7 cellular contexts compared by ENCODE assay signal in genomic region chr19:4057913-4058695, GRCh38. TPM values are rescaled to one million over a fixed set of nuclear protein-coding genes. Genes with fewer than 3 reads are reported as not detected.
DNase-seq lines count a peak whose midpoint lies in the region; ATAC-seq and TF ChIP-seq lines count a peak whose summit lies in the region.

No MANE protein-coding gene starts in this region.

- H3K36me3 ChIP-seq in esophagus (ENCODE audit: control insufficient read depth in 2 of 2, insufficient read depth in 2 of 2, low read length in 1 of 2), result peaks cover 9 to 35% of the 10 kb centered on the region in 2 donors
- H3K36me3 ChIP-seq in upper lobe of left lung, result peaks cover 11 to 35% (median 23%) of the 10 kb centered on the region in 4 donors

- peak overlapping the region; percentile 82 for H3K27ac Mint-ChIP-seq in activated CD4-positive, alpha-beta memory T cell treated with anti-CD3 and anti-CD28 coated beads for 36 hours
- H3K27ac Mint-ChIP-seq in natural killer cell treated with Interleukin-12 subunit alpha and Interleukin-12 subunit beta and Interleukin-15 and Interleukin-18, amount 100 ng/mL, for 72 hours, result peak overlapping the region; percentile 87 to 88

- H3K4me3 ChIP-seq in esophagus (ENCODE audit: low read depth in 1 of 2, low read length in 2 of 2), result peak overlapping the region; percentile 42 to 83
- peak overlapping the region in 3 of 4 donors; percentile 10 to 50 (median 25) for H3K4me3 ChIP-seq in upper lobe of left lung

- H3K27ac ChIP-seq in esophagus (ENCODE audit: low read depth in 2 of 2, low read length in 1 of 2) (peak overlapping the region; percentile 94 to 99), upper lobe of left lung (peak overlapping the region; percentile 91 to 98 (median 96))

- POLR2A ChIA-PET in activated CD4-positive, alpha-beta memory T cell treated with anti-CD3 and anti-CD28 coated beads for 36 hours (lab: Charles Lee), result interaction anchor here (1.7 kb wide), 1 partner anchor 70 kb away, joined by 7 read pairs; no protein-coding TSS in a partner anchor

- peaks cover 17% of the 10 kb centered on the region for H3K36me3 Mint-ChIP-seq in activated CD4-positive, alpha-beta memory T cell treated with anti-CD3 and anti-CD28 coated beads for 36 hours
- H3K36me3 Mint-ChIP-seq in natural killer cell treated with Interleukin-12 subunit alpha and Interleukin-12 subunit beta and Interleukin-15 and Interleukin-18, amount 100 ng/mL, for 72 hours, result peaks cover 8% of the 10 kb centered on the region

- H3K4me3 Mint-ChIP-seq in activated CD4-positive, alpha-beta memory T cell treated with anti-CD3 and anti-CD28 coated beads for 36 hours, result no peak overlapping the region
- H3K4me3 Mint-ChIP-seq in natural killer cell treated with Interleukin-12 subunit alpha and Interleukin-12 subunit beta and Interleukin-15 and Interleukin-18, amount 100 ng/mL, for 72 hours, result peak overlapping the region; percentile 77

- H3K4me1 Mint-ChIP-seq in activated CD4-positive, alpha-beta memory T cell treated with anti-CD3 and anti-CD28 coated beads for 36 hours (ENCODE audit: low read depth), result peaks cover 52% of the 10 kb centered on the region
- peaks cover 25 to 31% of the 10 kb centered on the region in 2 donors for H3K4me1 Mint-ChIP-seq in natural killer cell treated with Interleukin-12 subunit alpha and Interleukin-12 subunit beta and Interleukin-15 and Interleukin-18, amount 100 ng/mL, for 72 hours (ENCODE audit: low read depth in 2 of 2)

- TF ChIP-seq POLR2A in upper lobe of left lung (IDR thresholded peaks at IDR 0.05), result peak in 1 of 4 donors; percentile 40

- intact Hi-C loops in activated CD4-positive, alpha-beta memory T cell treated with anti-CD3 and anti-CD28 coated beads for 36 hours (cut with micrococcal nuclease), result no loop called here

- ATAC-seq in natural killer cell treated with Interleukin-12 subunit alpha and Interleukin-12 subunit beta and Interleukin-15 and Interleukin-18, amount 100 ng/mL, for 72 hours, result peak; percentile 79 to 87
- peak; percentile 83 to 85 for ATAC-seq in upper lobe of left lung (ENCODE audit: low FRiP score in 2 of 2)

- H3K9me3 ChIP-seq in esophagus (ENCODE audit: control insufficient read depth in 2 of 2, insufficient read depth in 1 of 2, low read depth in 1 of 2, low read length in 1 of 2) (no peaks in the 10 kb centered on the region), upper lobe of left lung (no peaks in the 10 kb centered on the region)

- peaks cover 8 to 50% of the 10 kb centered on the region in 2 donors for H3K4me1 ChIP-seq in esophagus (ENCODE audit: control insufficient read depth in 2 of 2, insufficient read depth in 2 of 2, low read length in 1 of 2)
- H3K4me1 ChIP-seq in upper lobe of left lung, result peaks cover 63 to 83% (median 69%) of the 10 kb centered on the region in 4 donors

- no peaks in the 10 kb centered on the region for H3K27me3 Mint-ChIP-seq in activated CD4-positive, alpha-beta memory T cell treated with anti-CD3 and anti-CD28 coated beads for 36 hours
- H3K27me3 Mint-ChIP-seq in natural killer cell treated with Interleukin-12 subunit alpha and Interleukin-12 subunit beta and Interleukin-15 and Interleukin-18, amount 100 ng/mL, for 72 hours, result no peaks in the 10 kb centered on the region

- peak in 56 of 76 experiments; percentile 17 to 89 (median 64) for DNase-seq in HUDEP-2 (lab: John Stamatoyannopoulos, UW; ENCODE audit: unreplicated experiment in 76 of 76)
- DNase-seq in activated CD4-positive, alpha-beta memory T cell treated with anti-CD3 and anti-CD28 coated beads for 36 hours, result peak; percentile 75
- DNase-seq in natural killer cell treated with Interleukin-12 subunit alpha and Interleukin-12 subunit beta and Interleukin-15 and Interleukin-18, amount 100 ng/mL, for 72 hours (ENCODE audit: low spot score), result peak; percentile 93
- DNase-seq in upper lobe of left lung, result peak; percentile 92 to 93
- DNase-seq in NCI-H1417 (lab: John Stamatoyannopoulos, UW), result no peak
- no peak for DNase-seq in effector CD4-positive, alpha-beta T cell

- CTCF ChIA-PET in activated CD4-positive, alpha-beta memory T cell treated with anti-CD3 and anti-CD28 coated beads for 36 hours (lab: Charles Lee), result interaction anchor here (0.6 to 1.0 kb wide), 2 partner anchors 76 to 82 kb away, joined by 3 to 4 read pairs; no protein-coding TSS in a partner anchor

- H3K27me3 ChIP-seq in esophagus (ENCODE audit: control insufficient read depth in 1 of 2, insufficient read depth in 2 of 2, low read length in 2 of 2), result no peaks in the 10 kb centered on the region
- H3K27me3 ChIP-seq in upper lobe of left lung, result no peaks in the 10 kb centered on the region

- peak in 2 of 4 donors; percentile 30 to 59 for TF ChIP-seq EP300 in upper lobe of left lung (IDR thresholded peaks at IDR 0.05)

- TF ChIP-seq CTCF in upper lobe of left lung (IDR thresholded peaks at IDR 0.05), result peak in 4 of 6 experiments; percentile 21 to 44 (median 42)

- no peaks in the 10 kb centered on the region for H3K9me3 Mint-ChIP-seq in activated CD4-positive, alpha-beta memory T cell treated with anti-CD3 and anti-CD28 coated beads for 36 hours
- no peaks in the 10 kb centered on the region for H3K9me3 Mint-ChIP-seq in natural killer cell treated with Interleukin-12 subunit alpha and Interleukin-12 subunit beta and Interleukin-15 and Interleukin-18, amount 100 ng/mL, for 72 hours

- WGBS in esophagus, 2 donors, result 21 to 26% methylated on average over 23 of the region's 23 CpGs
- WGBS in upper lobe of left lung, 2 donors, result 9 to 30% methylated on average over 9 to 12 of the region's 23 CpGs

RNA-seq across cellular contexts. Expression of gene ZBTB7A, which starts 8.6 kb away (rescaled TPM):
- 10 to 100 TPM; 31.0 to 32.5 TPM for total RNA-seq in activated CD4-positive, alpha-beta memory T cell treated with anti-CD3 and anti-CD28 coated beads for 36 hours
- polyA plus RNA-seq in esophagus, result 10 to 100 TPM; 22.4 to 29.7 TPM
- 10 to 100 TPM; 63.4 to 70.5 TPM for total RNA-seq in natural killer cell treated with Interleukin-12 subunit alpha and Interleukin-12 subunit beta and Interleukin-15 and Interleukin-18, amount 100 ng/mL, for 72 hours
- total RNA-seq in upper lobe of left lung, result 100 to 1,000 TPM in 1 of 6 donors, 10 to 100 TPM in 5; 54.1 to 131 (median 72.6) TPM

RNA-seq across cellular contexts. Expression of gene PIAS4, which starts 50.6 kb away (rescaled TPM):
- 10 to 100 TPM; 22.5 to 24.4 TPM for total RNA-seq in activated CD4-positive, alpha-beta memory T cell treated with anti-CD3 and anti-CD28 coated beads for 36 hours
- 10 to 100 TPM in 1 of 2 donors, 1 to 10 TPM in 1; 9.6 to 10.9 TPM for polyA plus RNA-seq in esophagus
- total RNA-seq in natural killer cell treated with Interleukin-12 subunit alpha and Interleukin-12 subunit beta and Interleukin-15 and Interleukin-18, amount 100 ng/mL, for 72 hours, result 10 to 100 TPM; 39.4 to 58.6 TPM
- total RNA-seq in upper lobe of left lung, result 10 to 100 TPM; 13.7 to 53.4 (median 21.9) TPM

Comparison
In these comparisons a context has a peak if more than half of its experiments do, and no peak if none do; other contexts are left out.
1. DNase-seq: peak in HUDEP-2 (56 of 76), activated CD4-positive, alpha-beta memory T cell treated with anti-CD3 and anti-CD28 coated beads for 36 hours (single experiment), natural killer cell treated with Interleukin-12 subunit alpha and Interleukin-12 subunit beta and Interleukin-15 and Interleukin-18, amount 100 ng/mL, for 72 hours (single experiment) and upper lobe of left lung (2 of 2); none in NCI-H1417 (0 of 3) and effector CD4-positive, alpha-beta T cell (single experiment).